10 cellular contexts compared by ENCODE assay signal in the genomic region with DNA sequence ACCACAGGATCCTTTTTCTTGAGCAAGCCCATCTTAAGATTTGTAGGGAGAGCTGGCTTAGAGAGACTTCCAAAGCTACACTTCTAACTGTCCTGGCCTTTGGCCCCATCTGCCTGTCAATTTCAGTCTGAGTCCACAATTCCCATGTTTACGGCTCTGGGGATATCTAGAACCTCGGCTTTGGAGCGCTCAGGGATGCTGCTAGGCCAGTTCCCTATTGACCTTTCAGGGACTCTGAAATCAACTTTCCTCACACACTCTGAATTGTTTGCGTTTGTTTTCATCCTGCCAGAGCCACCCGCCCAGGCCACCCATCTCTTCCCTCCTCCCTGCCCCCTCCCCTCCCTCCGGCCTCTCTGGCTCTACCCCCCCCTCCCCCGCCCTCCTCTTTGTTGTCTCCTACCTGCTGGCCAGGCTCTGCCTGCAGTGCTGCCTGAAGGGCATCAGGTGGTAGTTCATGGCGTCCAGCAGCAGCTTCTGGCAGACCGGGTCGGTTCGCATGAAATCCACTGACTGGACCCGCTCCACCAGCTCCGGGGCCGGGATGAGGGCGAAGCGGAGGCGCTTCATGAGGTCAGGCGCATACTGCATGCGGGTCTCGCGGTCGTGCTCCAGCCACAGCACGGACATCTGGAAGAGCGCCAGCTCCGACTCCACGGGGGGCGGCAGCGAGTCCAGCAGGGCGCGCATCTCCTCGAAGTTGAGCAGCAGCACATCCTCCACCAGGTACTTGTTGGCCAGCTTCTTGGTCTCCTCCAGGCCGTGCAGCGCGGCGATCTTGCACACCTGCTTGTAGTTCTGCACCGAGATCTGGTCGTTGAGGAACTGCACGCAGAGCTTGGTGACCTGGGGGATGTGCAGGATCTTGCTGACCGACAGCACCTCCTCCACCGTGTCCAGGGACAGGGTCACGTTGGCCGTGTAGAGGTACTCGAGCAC. TPM values are rescaled to one million over a fixed set of nuclear protein-coding genes. Genes with fewer than 3 reads are reported as not detected.
A peak's percentile ranks its signal among the peaks of the same experiment; 100 is the strongest.
DNase-seq lines count a peak whose midpoint lies in the region; ATAC-seq and TF ChIP-seq lines count a peak whose summit lies in the region.
"Had no signal": no experiment of that assay in that cellular context is flagged by ENCODE, and none has a peak within 500 bp of the region (broad histone marks: within the 10 kb centered on the region; RNA-seq: fewer than 3 reads in every experiment).

No MANE protein-coding gene starts in this region.

- intact Hi-C loops in Calu3 (cut with micrococcal nuclease; ENCODE audit: unreplicated experiment), result no loop called here

- H3K9me3 Mint-ChIP-seq in Calu3 (ENCODE audit: low read depth, unreplicated experiment), result no peaks in the 10 kb centered on the region

- no peaks in the 10 kb centered on the region for H3K9me2 ChIP-seq in neural cell (ENCODE audit: insufficient read depth, low read length)

- no peaks in the 10 kb centered on the region for H3K9me3 ChIP-seq in neural cell (ENCODE audit: low read length)

- H3K4me2 ChIP-seq in neural cell (ENCODE audit: low read length), result no peak overlapping the region

- H3K4me3 Mint-ChIP-seq in Calu3 (ENCODE audit: low read depth, unreplicated experiment), result peak overlapping the region; percentile 78

- no peak overlapping the region for H3K9ac ChIP-seq in neural cell (ENCODE audit: low read length)

- H3K36me3 ChIP-seq in neural cell (ENCODE audit: insufficient read depth, low read length), result no peaks in the 10 kb centered on the region

- no peak for TF ChIP-seq RAD21 in neural cell (conservative IDR thresholded peaks at IDR 0.05)

- H3K4me3 ChIP-seq in coronary artery (peak overlapping the region; percentile 67), neural cell (ENCODE audit: low read length) (peak overlapping the region; percentile 65)

- no peak overlapping the region for H3K27ac Mint-ChIP-seq in Calu3 (ENCODE audit: unreplicated experiment)

- peaks cover 14% of the 10 kb centered on the region for H3K36me3 Mint-ChIP-seq in Calu3 (ENCODE audit: insufficient read depth, unreplicated experiment)

- CTCF ChIA-PET in Calu3 (lab: Charles Lee), result no interaction called here

- H3K27me3 Mint-ChIP-seq in Calu3 (ENCODE audit: unreplicated experiment), result peaks cover 31% of the 10 kb centered on the region

- no peak for DNase-seq in Calu3
- peak; percentile 62 for DNase-seq in NCI-H1092 treated with DMSO at 0.1 percent for 48 hours (lab: John Stamatoyannopoulos, UW)
- no peak for DNase-seq in coronary artery (ENCODE audit: low spot score)

- H3K27ac ChIP-seq in coronary artery, result no peak overlapping the region
- no peak overlapping the region for H3K27ac ChIP-seq in neural cell (ENCODE audit: low read length)

- TF ChIP-seq CTCF in Calu3 (IDR thresholded peaks at IDR 0.05; ENCODE audit: unreplicated experiment) (no peak), coronary artery (IDR thresholded peaks at IDR 0.05) (no peak), neural cell (IDR thresholded peaks at IDR 0.05; ENCODE audit: poor library complexity, severe bottlenecking) (no peak)

- H3F3A ChIP-seq in neural cell (ENCODE audit: insufficient read depth, low read length, poor library complexity, severe bottlenecking), result no peaks in the 10 kb centered on the region

- H4K20me1 ChIP-seq in neural cell (ENCODE audit: insufficient read depth), result no peaks in the 10 kb centered on the region

- H2AFZ ChIP-seq in neural cell (ENCODE audit: low read depth, low read length), result no peak overlapping the region

- H3K27me3 ChIP-seq in neural cell (ENCODE audit: insufficient read depth, low read depth, low read length), result peaks cover 68% of the 10 kb centered on the region

- H3K4me1 Mint-ChIP-seq in Calu3 (ENCODE audit: low read depth, unreplicated experiment), result no peaks in the 10 kb centered on the region

- TF ChIP-seq EP300 in neural cell (conservative IDR thresholded peaks at IDR 0.05; ENCODE audit: poor library complexity, severe bottlenecking), result no peak

- no peak for ATAC-seq in HG03520 (IDR thresholded peaks at IDR 0.05; ENCODE audit: unreplicated experiment)
- ATAC-seq in HG03108 (IDR thresholded peaks at IDR 0.05; ENCODE audit: unreplicated experiment), result no peak
- ATAC-seq in GM21576 (IDR thresholded peaks at IDR 0.05; ENCODE audit: unreplicated experiment), result no peak
- ATAC-seq in GM21786 (IDR thresholded peaks at IDR 0.05; ENCODE audit: unreplicated experiment), result no peak

- H3K79me2 ChIP-seq in neural cell (replicated peaks; ENCODE audit: insufficient read depth, low read length), result no peaks in the 10 kb centered on the region

- BruUV-seq in Calu3 (replicated peaks; lab: Mats Ljungman, UMichigan), result no TSS peak

TF ChIP-seq in neural cell, 6 proteins besides CTCF, POLR2A, EP300 and RAD21:
- no peak for TF ChIP-seq POLR2AphosphoS5 (IDR thresholded peaks at IDR 0.05)
- TF ChIP-seq TAF1 (IDR thresholded peaks at IDR 0.05; ENCODE audit: low read depth), result no peak
- no peak for TF ChIP-seq EZH2 (IDR thresholded peaks at IDR 0.05; ENCODE audit: borderline replicate concordance, insufficient read depth, low read length, poor library complexity, severe bottlenecking)

RNA-seq across cellular contexts. Expression of gene KLHL14, which starts 3.3 kb away (rescaled TPM):
- total RNA-seq in Calu3 (2022), result 0.07 TPM in 1 of 2 replicates, not detected in the other
- 0.33 and 0.90 TPM in 2 replicates for polyA plus RNA-seq in neural cell
- 0.24 TPM in 1 of 2 replicates, not detected in the other for polyA minus RNA-seq in neural cell
- total RNA-seq: lower leg skin, RPMI7951 had no signal
